ENCODE assay signal across 1 cellular context in the genomic region with DNA sequence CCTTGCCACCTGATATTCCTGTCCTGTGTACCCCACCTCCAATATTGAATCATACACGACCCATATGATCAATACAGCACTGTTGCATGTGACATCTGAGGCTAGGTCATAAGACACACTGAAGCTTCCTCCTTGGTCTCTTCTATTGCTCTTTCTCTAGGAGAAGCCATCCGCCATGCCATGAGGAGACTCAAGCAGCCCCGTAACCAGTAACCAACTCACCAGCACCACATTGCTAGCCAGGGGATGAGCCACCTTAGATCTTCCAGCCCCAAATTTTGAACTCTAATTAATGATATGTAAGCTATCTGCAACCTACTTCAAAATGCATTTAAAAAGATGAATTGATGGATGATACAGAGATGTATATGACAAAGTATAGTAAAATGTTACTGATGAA.
TF ChIP-seq lines count a peak whose summit lies in the region.

No MANE protein-coding gene starts in this region.

TF ChIP-seq in endothelial cell of umbilical vein, 7 proteins besides CTCF, POLR2A, EP300 and RAD21:
- no peak for TF ChIP-seq FOS (IDR thresholded peaks at IDR 0.05; ENCODE audit: borderline replicate concordance, insufficient read depth, low read length)
- no peak for TF ChIP-seq EZH2 (IDR thresholded peaks at IDR 0.05; ENCODE audit: borderline replicate concordance, low read depth, low read length, severe bottlenecking)
- TF ChIP-seq MYC (IDR thresholded peaks at IDR 0.05; ENCODE audit: low read depth, low read length): no peak
- TF ChIP-seq JUN (IDR thresholded peaks at IDR 0.05; ENCODE audit: borderline replicate concordance, insufficient read depth, insufficient read length, low read depth): no peak
- TF ChIP-seq MAX (IDR thresholded peaks at IDR 0.05; ENCODE audit: insufficient read depth, insufficient read length): no peak
- TF ChIP-seq GATA2 (IDR thresholded peaks at IDR 0.05; ENCODE audit: insufficient read depth, insufficient read length, low read depth, low read length): no peak
- TF ChIP-seq POLR2AphosphoS5 (IDR thresholded peaks at IDR 0.05; ENCODE audit: insufficient read depth, low read depth, low read length): no peak
TF ChIP-seq in endothelial cell of umbilical vein: peak in this region for 0.
